In genomic region chr6:130377911-130378310, GRCh38 we compare ENCODE assay signal across 19 cellular contexts.
"Had no signal": no experiment of that assay in that cellular context is flagged by ENCODE, and none has a peak within 500 bp of the region (broad histone marks: within the 10 kb centered on the region; RNA-seq: fewer than 3 reads in every experiment).

No MANE protein-coding gene starts in this region.

- H3K27me3 Mint-ChIP-seq: memory B cell had no signal

- H3K9me3 ChIP-seq: left lung, stomach, testis, upper lobe of right lung had no signal

- FAIRE-seq: keratinocyte had no signal

- H3K36me3 ChIP-seq: left lung, stomach, upper lobe of right lung, WERI-Rb-1 had no signal

- ATAC-seq: left lung, natural killer cell, upper lobe of right lung had no signal

- H3K27ac Mint-ChIP-seq: activated naive CD8-positive, alpha-beta T cell; memory B cell; natural killer cell had no signal

- DNase-seq: activated CD4-positive, alpha-beta T cell treated with anti-CD3 and anti-CD28 coated beads, Interleukin-2, amount 50 U/mL, for 4 hours; activated gamma-delta T cell; amniotic stem cell; dorsolateral prefrontal cortex; foreskin keratinocyte; hypothalamus; left lung; natural killer cell; occipital lobe; stimulated activated CD4-positive, alpha-beta T cell treated with anti-CD3 and anti-CD28 coated beads, Interleukin-2, amount 100 ng/mL, for 24 hours; stomach; SW 1271; T-helper 2 cell; testis; upper lobe of right lung; WERI-Rb-1 had no signal

- H3K27me3 ChIP-seq: dorsolateral prefrontal cortex, foreskin keratinocyte, left lung, stomach, testis, upper lobe of right lung had no signal

- H3K36me3 Mint-ChIP-seq: activated naive CD8-positive, alpha-beta T cell; memory B cell; natural killer cell had no signal

- H3K4me1 ChIP-seq: left lung, testis, upper lobe of right lung had no signal

- H3K4me3 ChIP-seq: dorsolateral prefrontal cortex, left lung, stomach, testis, upper lobe of right lung had no signal

- H3K27ac ChIP-seq: dorsolateral prefrontal cortex, foreskin keratinocyte, left lung, stomach, testis, upper lobe of right lung, WERI-Rb-1 had no signal

- H3K4me3 Mint-ChIP-seq: activated naive CD8-positive, alpha-beta T cell; memory B cell; natural killer cell had no signal

- H3K9me3 Mint-ChIP-seq: memory B cell, natural killer cell had no signal
